In the genomic region with DNA sequence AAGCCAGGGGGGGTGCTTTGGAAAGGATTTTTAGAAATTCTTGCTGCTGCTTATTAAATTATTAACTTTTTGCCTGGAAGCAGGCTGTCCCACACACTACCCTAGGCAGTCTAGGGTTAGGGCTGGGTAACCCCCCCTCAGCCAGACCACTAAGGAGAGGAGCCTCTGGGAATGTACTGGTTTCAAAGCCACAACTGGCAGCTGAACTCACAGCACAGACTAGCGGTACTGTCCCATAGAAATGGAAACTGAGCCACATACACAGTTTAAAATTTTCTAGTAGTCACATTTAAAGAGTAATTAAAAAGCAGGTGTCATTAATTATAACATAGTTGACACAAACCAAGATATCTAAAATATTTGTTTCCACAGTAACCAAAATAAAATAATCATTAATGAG, we compare ENCODE assay signal across 10 cellular contexts. TPM values are rescaled to one million over a fixed set of nuclear protein-coding genes. Genes with fewer than 3 reads are reported as not detected.
DNase-seq lines count a peak whose midpoint lies in the region; ATAC-seq, FAIRE-seq and TF ChIP-seq lines count a peak whose summit lies in the region.
"Had no signal": no experiment of that assay in that cellular context is flagged by ENCODE, and none has a peak within 500 bp of the region (broad histone marks: within the 10 kb centered on the region; RNA-seq: fewer than 3 reads in every experiment).

No MANE protein-coding gene starts in this region.

- peak overlapping the region; percentile 16 to 56; a peak in 5 of 6 replicates for H3K27ac ChIP-seq in A549

- TF ChIP-seq EP300 in A549 (IDR thresholded peaks at IDR 0.05) = no peak

- TF ChIP-seq POLR2A in A549 (IDR thresholded peaks at IDR 0.05; ENCODE audit: low read length) = no peak

- H3K4me1 ChIP-seq in A549 = peaks cover 71% of the 10 kb centered on the region

- intact Hi-C loops in MCF 10A (cut with micrococcal nuclease) (loop anchor here (1.0 to 5.0 kb wide), 5 partner anchors 54 to 185 kb away; no protein-coding TSS in a partner anchor), head of caudate nucleus (cut with DNase I) (no loop called here)

- WGBS in A549 (ENCODE audit: missing lambda C conversion rate) = 66% methylated on average over 1 of the region's 1 CpG

- H3K4me3 Mint-ChIP-seq in HFFc6 (no peak overlapping the region; the same call in 1 of the 2 replicates), MCF 10A (ENCODE audit: unreplicated experiment) (peak overlapping the region; percentile 59)
- H3K4me3 Mint-ChIP-seq in natural killer cell treated with Interleukin-12 subunit alpha and Interleukin-12 subunit beta and Interleukin-15 and Interleukin-18, amount 100 ng/mL, for 72 hours = peak overlapping the region; percentile 59

- CTCF ChIA-PET in A549 (lab: Yijun Ruan, JAX) (interaction anchor here (1.0 to 2.3 kb wide), 6 partner anchors 8 to 118 kb away, joined by 3 to 8 read pairs (median 7); no protein-coding TSS in a partner anchor), MCF 10A (lab: Yijun Ruan, JAX) (interaction anchor here (0.7 to 1.5 kb wide), 6 partner anchors 9 to 191 kb away, joined by 3 to 8 read pairs (median 3); no protein-coding TSS in a partner anchor)

- FAIRE-seq in A549 (lab: Jason Lieb, UNC) = no peak

- H3K4me2 ChIP-seq in A549 = peak overlapping the region; percentile 72

- H3K4me1 Mint-ChIP-seq in HFFc6 (ENCODE audit: low read depth) = peaks cover 99% of the 10 kb centered on the region
- H3K4me1 Mint-ChIP-seq in MCF 10A (ENCODE audit: insufficient read depth, unreplicated experiment) = peaks cover 63% of the 10 kb centered on the region
- H3K4me1 Mint-ChIP-seq in natural killer cell treated with Interleukin-12 subunit alpha and Interleukin-12 subunit beta and Interleukin-15 and Interleukin-18, amount 100 ng/mL, for 72 hours (ENCODE audit: low read depth in 2 of 2) = peaks cover 16 to 36% of the 10 kb centered on the region in 2 donors

- H3K9me3 Mint-ChIP-seq in HFFc6 = no peaks in the 10 kb centered on the region
- H3K9me3 Mint-ChIP-seq in MCF 10A (ENCODE audit: unreplicated experiment) = no peaks in the 10 kb centered on the region
- H3K9me3 Mint-ChIP-seq in natural killer cell treated with Interleukin-12 subunit alpha and Interleukin-12 subunit beta and Interleukin-15 and Interleukin-18, amount 100 ng/mL, for 72 hours = no peaks in the 10 kb centered on the region

- TF ChIP-seq CTCF in A549 (IDR thresholded peaks at IDR 0.05) (no peak), HFFc6 (IDR thresholded peaks at IDR 0.05) (no peak), MCF 10A (IDR thresholded peaks at IDR 0.05; ENCODE audit: unreplicated experiment) (no peak)

- POLR2A ChIA-PET in A549 (lab: Yijun Ruan, JAX) (interaction anchor here (0.8 to 0.9 kb wide), 2 partner anchors 9 to 14 kb away, joined by 3 read pairs; no protein-coding TSS in a partner anchor), MCF 10A (lab: Yijun Ruan, JAX) (interaction anchor here (1.0 to 5.6 kb wide), 13 partner anchors 9 to 155 kb away, joined by 4 to 67 read pairs (median 8); a partner anchor contains a TSS)

- ATAC-seq in A549 (no peak), GM19452 (IDR thresholded peaks at IDR 0.05; ENCODE audit: unreplicated experiment) (no peak)
- no peak for ATAC-seq in natural killer cell treated with Interleukin-12 subunit alpha and Interleukin-12 subunit beta and Interleukin-15 and Interleukin-18, amount 100 ng/mL, for 72 hours

- no peak for TF ChIP-seq RAD21 in A549 (conservative IDR thresholded peaks at IDR 0.05 in 1 of 2, IDR thresholded peaks at IDR 0.05 in 1 of 2)

- H3K4me3 ChIP-seq in A549 = no peak overlapping the region

- H3K27ac Mint-ChIP-seq in HFFc6 (peak overlapping the region; percentile 90), MCF 10A (ENCODE audit: low read depth, unreplicated experiment) (peak overlapping the region; percentile 81)
- H3K27ac Mint-ChIP-seq in natural killer cell treated with Interleukin-12 subunit alpha and Interleukin-12 subunit beta and Interleukin-15 and Interleukin-18, amount 100 ng/mL, for 72 hours = peak overlapping the region in 1 of 2 donors; percentile 41

- H3K36me3 Mint-ChIP-seq in HFFc6 (ENCODE audit: low read depth) (peaks cover 5% of the 10 kb centered on the region; the same call in 1 of the 2 replicates), MCF 10A (ENCODE audit: insufficient read depth, unreplicated experiment) (peaks cover 8% of the 10 kb centered on the region)
- H3K36me3 Mint-ChIP-seq in natural killer cell treated with Interleukin-12 subunit alpha and Interleukin-12 subunit beta and Interleukin-15 and Interleukin-18, amount 100 ng/mL, for 72 hours = no peaks in the 10 kb centered on the region

- no peak for DNase-seq in A549 (ENCODE audit: low read depth in 1 of 2, low spot score in 1 of 2)
- DNase-seq in HFFc6 = no peak
- DNase-seq in MCF 10A (ENCODE audit: unreplicated experiment) = no peak
- no peak for DNase-seq in natural killer cell treated with Interleukin-12 subunit alpha and Interleukin-12 subunit beta and Interleukin-15 and Interleukin-18, amount 100 ng/mL, for 72 hours (ENCODE audit: low spot score)
- no peak for DNase-seq in NCI-H146 treated with DMSO at 0.1 percent for 48 hours (lab: John Stamatoyannopoulos, UW; ENCODE audit: unreplicated experiment)
- no peak for DNase-seq in head of caudate nucleus
- no peak for DNase-seq in activated naive CD4-positive, alpha-beta T cell (lab: John Stamatoyannopoulos, UW)
- DNase-seq: NCI-H1092 had no signal

- peaks cover 5% of the 10 kb centered on the region for H3K27me3 Mint-ChIP-seq in HFFc6 (ENCODE audit: insufficient read depth)
- no peaks in the 10 kb centered on the region for H3K27me3 Mint-ChIP-seq in MCF 10A (ENCODE audit: insufficient read depth, unreplicated experiment)
- peaks cover 0 to 12% of the 10 kb centered on the region in 2 donors for H3K27me3 Mint-ChIP-seq in natural killer cell treated with Interleukin-12 subunit alpha and Interleukin-12 subunit beta and Interleukin-15 and Interleukin-18, amount 100 ng/mL, for 72 hours

- no TSS peak for BruUV-seq in MCF 10A (replicated peaks; lab: Mats Ljungman, UMichigan)

- H3K9me3 ChIP-seq in A549 = no peaks in the 10 kb centered on the region
- H3K9me3 ChIP-seq: ascending aorta had no signal

TF ChIP-seq in A549, 52 proteins besides CTCF, POLR2A, EP300 and RAD21:
- TF ChIP-seq HOXA7 (CRISPR knock-in tag; IDR thresholded peaks at IDR 0.05) (no peak), NFE2L2 (conservative IDR thresholded peaks at IDR 0.05; ENCODE audit: low read length) (no peak), CHD2 (IDR thresholded peaks at IDR 0.05; ENCODE audit: low read length, partially characterized antibody) (no peak)
- TF ChIP-seq, protein P1, sequence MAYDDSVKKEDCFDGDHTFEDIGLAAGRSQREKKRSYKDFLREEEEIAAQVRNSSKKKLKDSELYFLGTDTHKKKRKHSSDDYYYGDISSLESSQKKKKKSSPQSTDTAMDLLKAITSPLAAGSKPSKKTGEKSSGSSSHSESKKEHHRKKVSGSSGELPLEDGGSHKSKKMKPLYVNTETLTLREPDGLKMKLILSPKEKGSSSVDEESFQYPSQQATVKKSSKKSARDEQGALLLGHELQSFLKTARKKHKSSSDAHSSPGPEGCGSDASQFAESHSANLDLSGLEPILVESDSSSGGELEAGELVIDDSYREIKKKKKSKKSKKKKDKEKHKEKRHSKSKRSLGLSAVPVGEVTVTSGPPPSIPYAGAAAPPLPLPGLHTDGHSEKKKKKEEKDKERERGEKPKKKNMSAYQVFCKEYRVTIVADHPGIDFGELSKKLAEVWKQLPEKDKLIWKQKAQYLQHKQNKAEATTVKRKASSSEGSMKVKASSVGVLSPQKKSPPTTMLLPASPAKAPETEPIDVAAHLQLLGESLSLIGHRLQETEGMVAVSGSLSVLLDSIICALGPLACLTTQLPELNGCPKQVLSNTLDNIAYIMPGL (CRISPR knock-in tag; IDR thresholded peaks at IDR 0.05; ENCODE audit: borderline replicate concordance) = no peak

RNA-seq across cellular contexts. Expression of a gene that starts 50.1 kb away (rescaled TPM):
- polyA plus RNA-seq in A549 (2011; rRNA removed) (28.1 and 29.3 TPM in 2 replicates), A549 (2017; fragmentation: RNase III; extraction: RNeasy Plus Mini Kit Qiagen cat#74134 plus additional on column Dnase treatment) (18.9 to 22.6 TPM (median 20.6 TPM) in 3 replicates)
- polyA plus RNA-seq in A549 (2012; cell fraction: cytosol; rRNA removed) = 22.4 and 26.0 TPM in 2 replicates
- polyA plus RNA-seq in A549 (2012; cell fraction: nucleus; rRNA removed) = 18.5 and 23.7 TPM in 2 replicates
- 24.1 and 25.4 TPM in 2 replicates for polyA minus RNA-seq in A549 (2011; rRNA and poly(A)+ RNA removed)
- total RNA-seq in HFFc6 (2021; fragmentation: NEBNext Ultra II Directional; extraction: Animal tissue kit (Norgen Biotek cat#: 25700)) = 10 to 100 TPM; 28.7 to 38.5 (median 33.3) TPM
- total RNA-seq in MCF 10A (2022) = 38.1 and 38.6 TPM in 2 replicates
- total RNA-seq in natural killer cell treated with Interleukin-12 subunit alpha and Interleukin-12 subunit beta and Interleukin-15 and Interleukin-18, amount 100 ng/mL, for 72 hours = 10 to 100 TPM in 1 of 2 donors, 1 to 10 TPM in 1; 9.8 to 26.0 TPM
